Comparison of ENCODE assay signal across 14 cellular contexts in the genomic region with DNA sequence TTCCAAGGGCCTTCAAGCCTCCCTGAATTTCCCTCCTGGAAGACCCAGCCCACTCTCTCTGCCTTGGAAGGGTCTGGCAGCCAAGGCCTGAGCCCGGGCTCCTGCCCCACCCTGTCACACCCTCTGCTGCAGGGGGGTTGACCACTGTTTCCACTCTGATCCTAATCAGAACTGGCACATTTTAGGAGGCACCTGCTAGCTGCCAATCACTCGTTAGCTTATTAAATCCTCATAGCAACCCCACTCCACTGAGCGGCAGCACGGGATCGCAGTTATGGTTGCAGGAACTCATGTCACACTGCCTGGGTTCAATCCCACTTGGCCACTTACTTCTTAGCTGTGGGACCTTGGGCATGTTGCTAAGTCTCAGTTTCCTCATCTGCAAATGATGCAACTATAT. TPM values are rescaled to one million over a fixed set of nuclear protein-coding genes. Genes with fewer than 3 reads are reported as not detected.
DNase-seq lines count a peak whose midpoint lies in the region; ATAC-seq, FAIRE-seq and TF ChIP-seq lines count a peak whose summit lies in the region.
"Had no signal": no experiment of that assay in that cellular context is flagged by ENCODE, and none has a peak within 500 bp of the region (broad histone marks: within the 10 kb centered on the region; RNA-seq: fewer than 3 reads in every experiment).

No MANE protein-coding gene starts in this region.

- no peak for ATAC-seq in HepG2
- no peak for ATAC-seq in right lobe of liver
- ATAC-seq in lower lobe of right lung, result no peak
- ATAC-seq: left lobe of liver had no signal

- H3K27ac ChIP-seq in HepG2 (ENCODE audit: extremely low read length, insufficient read depth, low read length) (no peak overlapping the region), right lobe of liver (no peak overlapping the region), lower lobe of right lung (no peak overlapping the region)
- H3K27ac ChIP-seq: sigmoid colon had no signal

- DNase-seq in HepG2 (ENCODE audit: low spot score), result no peak
- DNase-seq in right lobe of liver, result no peak
- DNase-seq in OCI-M1 (lab: John Stamatoyannopoulos, UW), result peak; percentile 53
- peak; percentile 53 for DNase-seq in lower lobe of right lung
- DNase-seq in NCI-H526 treated with DMSO at 0.1 percent for 48 hours (lab: John Stamatoyannopoulos, UW), result no peak
- DNase-seq in HT-29 (ENCODE audit: low spot score), result no peak
- no peak for DNase-seq in NCI-H69 (lab: John Stamatoyannopoulos, UW)
- DNase-seq in HCEC 1CT, result no peak
- DNase-seq: foreskin fibroblast; NCI-H1417; NK-92 treated with Interleukin-12 subunit alpha and Interleukin-12 subunit beta, amount 100 ng/mL, for 24 hours; Right ventricle myocardium superior; sigmoid colon had no signal

- no peaks in the 10 kb centered on the region for H3K36me3 ChIP-seq in HepG2 (replicated peaks in 1 of 2; ENCODE audit: control insufficient read depth in 1 of 2, insufficient read depth in 2 of 2, low read length in 2 of 2)
- H3K36me3 ChIP-seq in right lobe of liver, result no peaks in the 10 kb centered on the region
- no peaks in the 10 kb centered on the region for H3K36me3 ChIP-seq in lower lobe of right lung

- TF ChIP-seq POLR2A in HepG2 (IDR thresholded peaks at IDR 0.05; ENCODE audit: insufficient read depth in 1 of 2, low read depth in 2 of 2, low read length in 2 of 2) (no peak), right lobe of liver (IDR thresholded peaks at IDR 0.05) (no peak)

- no peak for FAIRE-seq in HepG2 (lab: Jason Lieb, UNC)

- no peaks in the 10 kb centered on the region; a peak in 1 of 5 replicates for H3K27me3 ChIP-seq in HepG2 (ENCODE audit: control insufficient read depth in 1 of 2, insufficient read depth in 2 of 2, low read length in 2 of 2)
- H3K27me3 ChIP-seq in right lobe of liver, result no peaks in the 10 kb centered on the region
- no peaks in the 10 kb centered on the region for H3K27me3 ChIP-seq in lower lobe of right lung (ENCODE audit: low read depth)
- H3K27me3 ChIP-seq: sigmoid colon had no signal

- 49% methylated on average over 4 of the region's 5 CpGs for WGBS in HepG2 (ENCODE audit: low lambda C conversion rate)
- WGBS in right lobe of liver (ENCODE audit: insufficient coverage, low coverage, low lambda C conversion rate, missing lambda C conversion rate), result 40% methylated on average over 3 of the region's 5 CpGs

- TF ChIP-seq RAD21 in HepG2 (CRISPR knock-in tag; IDR thresholded peaks at IDR 0.05), result no peak

- no peaks in the 10 kb centered on the region for H4K20me1 ChIP-seq in HepG2 (ENCODE audit: insufficient read depth, low read length)

- TF ChIP-seq CTCF in HepG2 (CRISPR knock-in tag; IDR thresholded peaks at IDR 0.05), result 0 out of 2 replicates have a peak, but pooled peaks have one; percentile 18
- TF ChIP-seq CTCF in right lobe of liver (IDR thresholded peaks at IDR 0.05), result no peak
- TF ChIP-seq CTCF in lower lobe of right lung (IDR thresholded peaks at IDR 0.05), result no peak

- no TSS peak for BruUV-seq in HepG2 (replicated peaks; lab: Mats Ljungman, UMichigan)

- H3K9me3 ChIP-seq in HepG2 (ENCODE audit: low read length) (no peaks in the 10 kb centered on the region), right lobe of liver (no peaks in the 10 kb centered on the region), lower lobe of right lung (no peaks in the 10 kb centered on the region)
- H3K9me3 ChIP-seq: sigmoid colon had no signal

- CTCF ChIA-PET in HepG2 (lab: Yijun Ruan, JAX; ENCODE audit: low intra/inter-chr PET ratio, low total read pairs), result interaction anchor here (1.8 to 6.3 kb wide), 4 partner anchors 22 to 137 kb away, joined by 17 to 179 read pairs (median 44); no protein-coding TSS in a partner anchor

- H3K79me2 ChIP-seq in HepG2 (ENCODE audit: insufficient read depth, low read length), result peaks cover 4% of the 10 kb centered on the region

- in situ Hi-C loops in HepG2 (cut with HindIII; ENCODE audit: extremely low pct_ligation_motif_present, low pct_unique_long_range_greater_than_20kb), result loop anchor here (5.0 kb wide), 1 partner anchor 33 kb away; no protein-coding TSS in a partner anchor

- H3K4me1 ChIP-seq in HepG2 (ENCODE audit: insufficient read depth, low read length) (peaks cover 47% of the 10 kb centered on the region), right lobe of liver (peaks cover 0 to 11% (median 5%) of the 10 kb centered on the region in 4 donors), lower lobe of right lung (peaks cover 12% of the 10 kb centered on the region)

- POLR2A ChIA-PET in HepG2 (lab: Yijun Ruan, JAX), result no interaction called here

- H3K4me3 ChIP-seq in HepG2 (replicated peaks in 1 of 3; ENCODE audit: insufficient read depth in 1 of 3, low read depth in 2 of 3, low read length in 3 of 3) (no peak overlapping the region), right lobe of liver (no peak overlapping the region), lower lobe of right lung (no peak overlapping the region)
- H3K4me3 ChIP-seq: sigmoid colon had no signal

- no peak overlapping the region for H3K9ac ChIP-seq in HepG2 (ENCODE audit: insufficient read depth, low read depth, low read length)

- H2AFZ ChIP-seq in HepG2 (ENCODE audit: low read length), result no peak overlapping the region

- intact Hi-C loops in HepG2 (cut with micrococcal nuclease; ENCODE audit: unreplicated experiment) (loop anchor here (2.0 kb wide), 1 partner anchor 53 kb away; no protein-coding TSS in a partner anchor), right lobe of liver (cut with DNase I) (no loop called here), lower lobe of right lung (cut with DNase I) (no loop called here)

- TF ChIP-seq EP300 in HepG2 (IDR thresholded peaks at IDR 0.05; ENCODE audit: low read depth in 2 of 2, low read length in 2 of 2) (no peak), HepG2 (CRISPR knock-in tag; IDR thresholded peaks at IDR 0.05; ENCODE audit: borderline replicate concordance) (no peak)

- H3K4me2 ChIP-seq in HepG2 (ENCODE audit: low read depth, low read length), result no peak overlapping the region

TF ChIP-seq in HepG2, 621 proteins besides CTCF, POLR2A, EP300 and RAD21:
- peak; percentile 37 for TF ChIP-seq STAG1 (CRISPR knock-in tag; IDR thresholded peaks at IDR 0.05)
- no peak for TF ChIP-seq ZNF136 (CRISPR knock-in tag; IDR thresholded peaks at IDR 0.05; ENCODE audit: low read depth)

RNA-seq across cellular contexts. Expression of a gene that starts 12.9 kb away (rescaled TPM):
- total RNA-seq in HepG2 (2016; rRNA removed; fragmentation: Illumina TruSeq; extraction: Trizol) (21.0 and 22.7 TPM in 2 replicates), right lobe of liver (100 to 1,000 TPM in 5 of 6 experiments, 10 to 100 TPM in 1; 64.4 to 275 (median 234) TPM), lower lobe of right lung (609 TPM)
- total RNA-seq in HepG2 (2016; cell fraction: cytosol; rRNA removed; fragmentation: Illumina TruSeq; extraction: Trizol; ENCODE audit: low read depth), result 28.6 and 37.9 TPM in 2 replicates
- total RNA-seq in HepG2 (2016; cell fraction: insoluble cytoplasmic fraction; rRNA removed; fragmentation: Illumina TruSeq; extraction: Trizol), result 19.5 and 23.3 TPM in 2 replicates
- total RNA-seq in HepG2 (2016; cell fraction: membrane; rRNA removed; fragmentation: Illumina TruSeq; extraction: Trizol), result 23.9 and 34.4 TPM in 2 replicates
- 7.9 and 12.0 TPM in 2 replicates for total RNA-seq in HepG2 (2016; cell fraction: nucleus; rRNA removed; fragmentation: Illumina TruSeq; extraction: Trizol)
- 38.6 and 58.7 TPM in 2 replicates for polyA plus RNA-seq in HepG2 (2011; rRNA removed)
- 27.4 and 50.9 TPM in 2 replicates for polyA plus RNA-seq in HepG2 (2011; cell fraction: cytosol; rRNA removed)
- polyA plus RNA-seq in HepG2 (2011; cell fraction: nucleus; rRNA removed), result 34.0 and 48.4 TPM in 2 replicates
- polyA plus RNA-seq in HepG2 (2012), result 35.1 and 96.6 TPM in 2 replicates
- polyA plus RNA-seq in HepG2 (2016; cell fraction: cytosol; fragmentation: Illumina TruSeq; extraction: Trizol; ENCODE audit: low read depth), result 146 and 151 TPM in 2 replicates
- polyA plus RNA-seq in HepG2 (2016; cell fraction: insoluble cytoplasmic fraction; fragmentation: Illumina TruSeq; extraction: Trizol; ENCODE audit: low read depth), result 58.6 and 80.2 TPM in 2 replicates
- 115 and 119 TPM in 2 replicates for polyA plus RNA-seq in HepG2 (2016; cell fraction: membrane; fragmentation: Illumina TruSeq; extraction: Trizol; ENCODE audit: low read depth)
- polyA plus RNA-seq in HepG2 (2016; cell fraction: nucleus; fragmentation: Illumina TruSeq; extraction: Trizol; ENCODE audit: insufficient read depth, low read depth), result 42.2 and 50.9 TPM in 2 replicates
- polyA minus RNA-seq in HepG2 (2011; rRNA and poly(A)+ RNA removed; ENCODE audit: low replicate concordance), result 27.1 and 53.9 TPM in 2 replicates
- polyA minus RNA-seq in HepG2 (2011; cell fraction: cytosol; rRNA and poly(A)+ RNA removed), result 26.1 and 27.0 TPM in 2 replicates
- polyA minus RNA-seq in HepG2 (2011; cell fraction: nucleus; rRNA and poly(A)+ RNA removed), result 5.0 and 5.2 TPM in 2 replicates
- total RNA-seq in HT-29 (2014; rRNA removed; shearing (Covaris generic)), result 116 and 134 TPM in 2 replicates

RNA-seq across cellular contexts. Expression of a gene that starts 43.4 kb away (rescaled TPM):
- total RNA-seq in HepG2 (2016; rRNA removed; fragmentation: Illumina TruSeq; extraction: Trizol) (67.5 and 93.7 TPM in 2 replicates), right lobe of liver (10 to 100 TPM; 43.5 to 69.1 (median 58.4) TPM), lower lobe of right lung (97.1 TPM)
- 7.9 and 9.3 TPM in 2 replicates for total RNA-seq in HepG2 (2016; cell fraction: cytosol; rRNA removed; fragmentation: Illumina TruSeq; extraction: Trizol; ENCODE audit: low read depth)
- 72.6 and 87.9 TPM in 2 replicates for total RNA-seq in HepG2 (2016; cell fraction: insoluble cytoplasmic fraction; rRNA removed; fragmentation: Illumina TruSeq; extraction: Trizol)
- 43.2 and 47.4 TPM in 2 replicates for total RNA-seq in HepG2 (2016; cell fraction: membrane; rRNA removed; fragmentation: Illumina TruSeq; extraction: Trizol)
- 40.4 and 44.1 TPM in 2 replicates for total RNA-seq in HepG2 (2016; cell fraction: nucleus; rRNA removed; fragmentation: Illumina TruSeq; extraction: Trizol)
- polyA plus RNA-seq in HepG2 (2011; rRNA removed), result 36.7 and 36.9 TPM in 2 replicates
- 18.0 and 24.8 TPM in 2 replicates for polyA plus RNA-seq in HepG2 (2011; cell fraction: cytosol; rRNA removed)
- polyA plus RNA-seq in HepG2 (2011; cell fraction: nucleus; rRNA removed), result 23.3 and 26.1 TPM in 2 replicates
- polyA plus RNA-seq in HepG2 (2012), result 82.2 and 83.9 TPM in 2 replicates
- 5.9 and 6.1 TPM in 2 replicates for polyA plus RNA-seq in HepG2 (2016; cell fraction: cytosol; fragmentation: Illumina TruSeq; extraction: Trizol; ENCODE audit: low read depth)
- 125 and 130 TPM in 2 replicates for polyA plus RNA-seq in HepG2 (2016; cell fraction: insoluble cytoplasmic fraction; fragmentation: Illumina TruSeq; extraction: Trizol; ENCODE audit: low read depth)
- polyA plus RNA-seq in HepG2 (2016; cell fraction: membrane; fragmentation: Illumina TruSeq; extraction: Trizol; ENCODE audit: low read depth), result 21.8 and 25.4 TPM in 2 replicates
- 69.2 and 70.0 TPM in 2 replicates for polyA plus RNA-seq in HepG2 (2016; cell fraction: nucleus; fragmentation: Illumina TruSeq; extraction: Trizol; ENCODE audit: insufficient read depth, low read depth)
- polyA minus RNA-seq in HepG2 (2011; rRNA and poly(A)+ RNA removed; ENCODE audit: low replicate concordance), result 56.5 and 77.8 TPM in 2 replicates
- polyA minus RNA-seq in HepG2 (2011; cell fraction: cytosol; rRNA and poly(A)+ RNA removed), result 55.6 and 57.6 TPM in 2 replicates
- polyA minus RNA-seq in HepG2 (2011; cell fraction: nucleus; rRNA and poly(A)+ RNA removed), result 27.9 and 31.8 TPM in 2 replicates
- total RNA-seq in HT-29 (2014; rRNA removed; shearing (Covaris generic)), result 83.2 and 84.6 TPM in 2 replicates

Comparison
In these comparisons a context has a peak if more than half of its experiments do, and no peak if none do; other contexts are left out.
1. DNase-seq: peak in OCI-M1 (single experiment) and lower lobe of right lung (single experiment); none in HepG2 (single experiment), right lobe of liver (0 of 3), NCI-H526 treated with DMSO at 0.1 percent for 48 hours (single experiment), HT-29 (single experiment), NCI-H69 (single experiment) and HCEC 1CT (single experiment).